In genomic region chr1:2326524-2326923, GRCh38 we compare ENCODE assay signal across 15 cellular contexts.
DNase-seq lines count a peak whose midpoint lies in the region; ATAC-seq and TF ChIP-seq lines count a peak whose summit lies in the region.
"Had no signal": no experiment of that assay in that cellular context is flagged by ENCODE, and none has a peak within 500 bp of the region (broad histone marks: within the 10 kb centered on the region; RNA-seq: fewer than 3 reads in every experiment).

No MANE protein-coding gene starts in this region.

- peak overlapping the region; percentile 71; the same call in 1 of the 2 replicates for H3K27ac Mint-ChIP-seq in WTC11

- ATAC-seq in WTC11 (no peak), left lobe of liver (peak; percentile 15), GM21576 (IDR thresholded peaks at IDR 0.05; ENCODE audit: unreplicated experiment) (no peak)
- ATAC-seq: PC-3 had no signal

- peaks cover 5% of the 10 kb centered on the region for H3K9me3 Mint-ChIP-seq in WTC11

- POLR2A ChIA-PET in WTC11 (lab: Charles Lee), result no interaction called here

- TF ChIP-seq CTCF in LNCaP clone FGC (IDR thresholded peaks at IDR 0.05; ENCODE audit: control insufficient read depth, extremely low read depth, insufficient read depth) (0 out of 2 replicates have a peak, but pooled peaks have one; percentile 6), WTC11 (IDR thresholded peaks at IDR 0.05) (no peak), retinal pigment epithelial cell (conservative IDR thresholded peaks at IDR 0.05; ENCODE audit: low read depth, low read length) (peak; percentile 14)

- peaks cover 3% of the 10 kb centered on the region; the same call in 1 of the 2 replicates for H3K27me3 Mint-ChIP-seq in WTC11 (ENCODE audit: low read depth)

- H3K4me3 Mint-ChIP-seq in WTC11, result no peak overlapping the region

- DNase-seq in LNCaP clone FGC (ENCODE audit: low read depth) (no peak), WTC11 (ENCODE audit: low spot score) (no peak), left lobe of liver (ENCODE audit: low spot score) (no peak), retinal pigment epithelial cell (ENCODE audit: low read depth) (no peak)
- DNase-seq in activated CD8-positive, alpha-beta memory T cell treated with anti-CD3 and anti-CD28 coated beads for 24 hours, result no peak
- DNase-seq in effector CD8-positive, alpha-beta T cell (lab: John Stamatoyannopoulos, UW), result no peak
- DNase-seq: Caco-2, DMS153, NCI-H1930, NCI-H2171, NCI-H446, NCI-H748 treated with DMSO at 0.1 percent for 48 hours, PC-3 had no signal

- CTCF ChIA-PET in WTC11 (lab: Charles Lee), result interaction anchor here (0.9 to 1.3 kb wide), 2 partner anchors 55 to 132 kb away, joined by 4 read pairs; partner anchors contain the start of gene FAAP20

- H3K4me3 ChIP-seq in LNCaP clone FGC (ENCODE audit: low read depth, low read length), result no peak overlapping the region
- H3K4me3 ChIP-seq in retinal pigment epithelial cell (ENCODE audit: low read length), result no peak overlapping the region
- H3K4me3 ChIP-seq: HAP-1 had no signal

- H3K4me1 Mint-ChIP-seq in WTC11, result no peaks in the 10 kb centered on the region

- H3K36me3 Mint-ChIP-seq in WTC11, result peaks cover 5% of the 10 kb centered on the region; the same call in 1 of the 2 replicates

TF ChIP-seq in WTC11, 78 proteins besides CTCF, POLR2A, EP300 and RAD21 (continues in another document):
- TF ChIP-seq, protein P1, sequence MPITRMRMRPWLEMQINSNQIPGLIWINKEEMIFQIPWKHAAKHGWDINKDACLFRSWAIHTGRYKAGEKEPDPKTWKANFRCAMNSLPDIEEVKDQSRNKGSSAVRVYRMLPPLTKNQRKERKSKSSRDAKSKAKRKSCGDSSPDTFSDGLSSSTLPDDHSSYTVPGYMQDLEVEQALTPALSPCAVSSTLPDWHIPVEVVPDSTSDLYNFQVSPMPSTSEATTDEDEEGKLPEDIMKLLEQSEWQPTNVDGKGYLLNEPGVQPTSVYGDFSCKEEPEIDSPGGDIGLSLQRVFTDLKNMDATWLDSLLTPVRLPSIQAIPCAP (CRISPR knock-in tag; IDR thresholded peaks at IDR 0.05), result no peak
- TF ChIP-seq MLX (CRISPR knock-in tag; IDR thresholded peaks at IDR 0.05) (no peak), NFATC4 (CRISPR knock-in tag; IDR thresholded peaks at IDR 0.05) (no peak), NR1H2 (CRISPR knock-in tag; IDR thresholded peaks at IDR 0.05) (no peak), ERG (CRISPR knock-in tag; IDR thresholded peaks at IDR 0.05) (no peak), JAZF1 (CRISPR knock-in tag; IDR thresholded peaks at IDR 0.05) (no peak), NR3C1 (CRISPR knock-in tag; conservative IDR thresholded peaks at IDR 0.05; ENCODE audit: low read depth) (no peak), HMGXB4 (CRISPR knock-in tag; IDR thresholded peaks at IDR 0.05) (no peak), GRHL2 (CRISPR knock-in tag; IDR thresholded peaks at IDR 0.05; ENCODE audit: insufficient replicate concordance, severe bottlenecking) (no peak), AFF4 (CRISPR knock-in tag; IDR thresholded peaks at IDR 0.05; ENCODE audit: borderline replicate concordance) (no peak), FOXP1 (CRISPR knock-in tag; IDR thresholded peaks at IDR 0.05; ENCODE audit: borderline replicate concordance) (no peak), ZBTB21 (CRISPR knock-in tag; IDR thresholded peaks at IDR 0.05; ENCODE audit: borderline replicate concordance) (no peak)
- TF ChIP-seq, protein P2, sequence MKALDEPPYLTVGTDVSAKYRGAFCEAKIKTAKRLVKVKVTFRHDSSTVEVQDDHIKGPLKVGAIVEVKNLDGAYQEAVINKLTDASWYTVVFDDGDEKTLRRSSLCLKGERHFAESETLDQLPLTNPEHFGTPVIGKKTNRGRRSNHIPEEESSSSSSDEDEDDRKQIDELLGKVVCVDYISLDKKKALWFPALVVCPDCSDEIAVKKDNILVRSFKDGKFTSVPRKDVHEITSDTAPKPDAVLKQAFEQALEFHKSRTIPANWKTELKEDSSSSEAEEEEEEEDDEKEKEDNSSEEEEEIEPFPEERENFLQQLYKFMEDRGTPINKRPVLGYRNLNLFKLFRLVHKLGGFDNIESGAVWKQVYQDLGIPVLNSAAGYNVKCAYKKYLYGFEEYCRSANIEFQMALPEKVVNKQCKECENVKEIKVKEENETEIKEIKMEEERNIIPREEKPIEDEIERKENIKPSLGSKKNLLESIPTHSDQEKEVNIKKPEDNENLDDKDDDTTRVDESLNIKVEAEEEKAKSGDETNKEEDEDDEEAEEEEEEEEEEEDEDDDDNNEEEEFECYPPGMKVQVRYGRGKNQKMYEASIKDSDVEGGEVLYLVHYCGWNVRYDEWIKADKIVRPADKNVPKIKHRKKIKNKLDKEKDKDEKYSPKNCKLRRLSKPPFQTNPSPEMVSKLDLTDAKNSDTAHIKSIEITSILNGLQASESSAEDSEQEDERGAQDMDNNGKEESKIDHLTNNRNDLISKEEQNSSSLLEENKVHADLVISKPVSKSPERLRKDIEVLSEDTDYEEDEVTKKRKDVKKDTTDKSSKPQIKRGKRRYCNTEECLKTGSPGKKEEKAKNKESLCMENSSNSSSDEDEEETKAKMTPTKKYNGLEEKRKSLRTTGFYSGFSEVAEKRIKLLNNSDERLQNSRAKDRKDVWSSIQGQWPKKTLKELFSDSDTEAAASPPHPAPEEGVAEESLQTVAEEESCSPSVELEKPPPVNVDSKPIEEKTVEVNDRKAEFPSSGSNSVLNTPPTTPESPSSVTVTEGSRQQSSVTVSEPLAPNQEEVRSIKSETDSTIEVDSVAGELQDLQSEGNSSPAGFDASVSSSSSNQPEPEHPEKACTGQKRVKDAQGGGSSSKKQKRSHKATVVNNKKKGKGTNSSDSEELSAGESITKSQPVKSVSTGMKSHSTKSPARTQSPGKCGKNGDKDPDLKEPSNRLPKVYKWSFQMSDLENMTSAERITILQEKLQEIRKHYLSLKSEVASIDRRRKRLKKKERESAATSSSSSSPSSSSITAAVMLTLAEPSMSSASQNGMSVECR (CRISPR knock-in tag; IDR thresholded peaks at IDR 0.05; ENCODE audit: borderline replicate concordance), result no peak
